In the genomic region with DNA sequence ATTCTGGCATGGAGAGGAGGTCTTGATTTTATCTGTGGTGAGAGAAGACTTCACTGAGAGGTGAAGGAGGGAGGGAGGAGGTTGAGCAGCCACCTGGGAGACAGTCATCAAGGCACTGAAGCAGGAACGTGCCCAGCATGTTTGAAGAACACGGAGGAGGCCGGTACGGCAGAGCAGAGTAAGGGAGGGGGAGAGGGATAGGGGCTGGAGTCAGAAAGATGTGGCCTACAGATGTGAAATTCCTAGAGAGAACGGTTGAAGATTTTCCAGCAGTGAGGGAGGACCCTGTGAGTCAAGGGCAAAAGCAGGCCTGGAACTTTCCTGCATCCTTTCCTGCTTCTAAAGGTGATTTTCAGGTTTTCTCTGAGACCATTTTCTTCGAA, we compare ENCODE assay signal across 23 cellular contexts. TPM values are rescaled to one million over a fixed set of nuclear protein-coding genes. Genes with fewer than 3 reads are reported as not detected.
A peak's percentile ranks its signal among the peaks of the same experiment; 100 is the strongest.
DNase-seq lines count a peak whose midpoint lies in the region; ATAC-seq lines count a peak whose summit lies in the region.
"Had no signal": no experiment of that assay in that cellular context is flagged by ENCODE, and none has a peak within 500 bp of the region (broad histone marks: within the 10 kb centered on the region; RNA-seq: fewer than 3 reads in every experiment).

No MANE protein-coding gene starts in this region.

- peaks cover 16% of the 10 kb centered on the region for H3K4me1 Mint-ChIP-seq in activated T-helper 17 cell treated with anti-CD3 and anti-CD28 coated beads, Interleukin-2, amount 50 U/mL, for 72 hours
- peaks cover 0 to 17% of the 10 kb centered on the region in 2 donors for H3K4me1 Mint-ChIP-seq in natural killer cell treated with Interleukin-12 subunit alpha and Interleukin-12 subunit beta and Interleukin-15 and Interleukin-18, amount 100 ng/mL, for 72 hours (ENCODE audit: low read depth in 2 of 2)
- H3K4me1 Mint-ChIP-seq in activated naive CD4-positive, alpha-beta T cell treated with anti-CD3 and anti-CD28 coated beads, Interleukin-2, amount 10 ng/mL, durations not matched to agents 7 days and 5 days, result peaks cover 42% of the 10 kb centered on the region

- no peak for ATAC-seq in activated T-helper 17 cell treated with anti-CD3 and anti-CD28 coated beads, Interleukin-2, amount 50 U/mL, for 72 hours (replicated peaks)
- ATAC-seq in GM18511 (IDR thresholded peaks at IDR 0.05; ENCODE audit: unreplicated experiment), result no peak
- no peak for ATAC-seq in natural killer cell treated with Interleukin-12 subunit alpha and Interleukin-12 subunit beta and Interleukin-15 and Interleukin-18, amount 100 ng/mL, for 72 hours

- DNase-seq in mesendoderm, result peak; percentile 80
- DNase-seq in trophoblast cell, result peak; percentile 6 to 55
- DNase-seq in natural killer cell treated with Interleukin-12 subunit alpha and Interleukin-12 subunit beta and Interleukin-15 and Interleukin-18, amount 100 ng/mL, for 72 hours (ENCODE audit: low spot score), result no peak
- DNase-seq in activated naive CD4-positive, alpha-beta T cell treated with anti-CD3 and anti-CD28 coated beads, Interleukin-2, amount 10 ng/mL, durations not matched to agents 7 days and 5 days, result no peak
- DNase-seq: 8988T; ACHN; AML-193; BE2C; CD4-positive, alpha-beta T cell; CD8-positive, alpha-beta memory T cell; DMS 273 treated with DMSO at 0.1 percent for 48 hours; DMS79; EL; GM23248; H9 had no signal

- H2BK120ac ChIP-seq in mesendoderm (ENCODE audit: low read depth, low read length), result peak overlapping the region; percentile 92
- H2BK120ac ChIP-seq in trophoblast cell (ENCODE audit: insufficient read depth, low read length, poor library complexity), result no peak overlapping the region

- no peak overlapping the region for H3K14ac ChIP-seq in trophoblast cell (ENCODE audit: low read length)

- H3K4me2 ChIP-seq in mesendoderm (ENCODE audit: low read length), result peak overlapping the region; percentile 3
- H3K4me2 ChIP-seq in trophoblast cell (ENCODE audit: low read length), result no peak overlapping the region
- H3K4me2 ChIP-seq: A549; BLaER1 treated with 17β-estradiol and CSF1 and Interleukin-3, amounts not matched to agents 10 nM and 100 nM had no signal

- peaks cover 2% of the 10 kb centered on the region for H3K79me2 ChIP-seq in mesendoderm (ENCODE audit: control insufficient read depth, insufficient read depth, low read length)
- H3K79me2 ChIP-seq in trophoblast cell (ENCODE audit: control insufficient read depth, insufficient read depth, low read length, poor library complexity), result no peaks in the 10 kb centered on the region

- H3K9me3 ChIP-seq in HUES6 (ENCODE audit: control insufficient read depth, insufficient read depth, low read depth, low read length) (no peaks in the 10 kb centered on the region), trophoblast cell (ENCODE audit: insufficient read depth, low read depth, low read length) (no peaks in the 10 kb centered on the region)
- H3K9me3 ChIP-seq: A549; BE2C; BLaER1 treated with 17β-estradiol and CSF1 and Interleukin-3, amounts not matched to agents 10 nM and 100 nM had no signal

- peaks cover 57% of the 10 kb centered on the region for H3K4me1 ChIP-seq in HUES6 (ENCODE audit: control insufficient read depth, insufficient read depth, low read length)
- H3K4me1 ChIP-seq in mesendoderm (ENCODE audit: control insufficient read depth, low read depth, low read length), result peaks cover 13% of the 10 kb centered on the region
- H3K4me1 ChIP-seq in trophoblast cell (ENCODE audit: control insufficient read depth in 1 of 2, insufficient read depth in 2 of 2, low read length in 2 of 2), result peaks cover 2 to 6% of the 10 kb centered on the region in 2 experiments
- H3K4me1 ChIP-seq: A549, BE2C had no signal

- peak overlapping the region; percentile 5 for H3K27ac Mint-ChIP-seq in activated T-helper 17 cell treated with anti-CD3 and anti-CD28 coated beads, Interleukin-2, amount 50 U/mL, for 72 hours
- no peak overlapping the region for H3K27ac Mint-ChIP-seq in natural killer cell treated with Interleukin-12 subunit alpha and Interleukin-12 subunit beta and Interleukin-15 and Interleukin-18, amount 100 ng/mL, for 72 hours
- H3K27ac Mint-ChIP-seq in activated naive CD4-positive, alpha-beta T cell treated with anti-CD3 and anti-CD28 coated beads, Interleukin-2, amount 10 ng/mL, durations not matched to agents 7 days and 5 days, result no peak overlapping the region
- H3K27ac Mint-ChIP-seq: CD14-positive monocyte; CD4-positive, alpha-beta T cell had no signal

- H4K91ac ChIP-seq in trophoblast cell (ENCODE audit: low read depth, low read length), result no peak overlapping the region

- H3K4me3 ChIP-seq in HUES6 (ENCODE audit: low read depth, low read length) (no peak overlapping the region), mesendoderm (ENCODE audit: low read length) (no peak overlapping the region), trophoblast cell (ENCODE audit: low read depth, low read length) (no peak overlapping the region)
- H3K4me3 ChIP-seq: A549; BLaER1 treated with 17β-estradiol and CSF1 and Interleukin-3, amounts not matched to agents 10 nM and 100 nM; GM12878; GM23248 had no signal

- H4K12ac ChIP-seq in trophoblast cell (ENCODE audit: low read depth, low read length), result no peak overlapping the region

- H3K36me3 Mint-ChIP-seq in activated T-helper 17 cell treated with anti-CD3 and anti-CD28 coated beads, Interleukin-2, amount 50 U/mL, for 72 hours (ENCODE audit: low read depth), result no peaks in the 10 kb centered on the region
- no peaks in the 10 kb centered on the region for H3K36me3 Mint-ChIP-seq in natural killer cell treated with Interleukin-12 subunit alpha and Interleukin-12 subunit beta and Interleukin-15 and Interleukin-18, amount 100 ng/mL, for 72 hours
- H3K36me3 Mint-ChIP-seq in activated naive CD4-positive, alpha-beta T cell treated with anti-CD3 and anti-CD28 coated beads, Interleukin-2, amount 10 ng/mL, durations not matched to agents 7 days and 5 days, result no peaks in the 10 kb centered on the region
- H3K36me3 Mint-ChIP-seq: CD14-positive monocyte; CD8-positive, alpha-beta memory T cell had no signal

- CTCF ChIA-PET in activated naive CD4-positive, alpha-beta T cell treated with anti-CD3 and anti-CD28 coated beads, Interleukin-2, amount 10 ng/mL, durations not matched to agents 7 days and 5 days (lab: Charles Lee), result interaction anchor here (0.7 to 4.3 kb wide), 6 partner anchors 9 to 299 kb away, joined by 3 to 53 read pairs (median 8); no protein-coding TSS in a partner anchor

- no peak overlapping the region for H3K4me3 Mint-ChIP-seq in activated T-helper 17 cell treated with anti-CD3 and anti-CD28 coated beads, Interleukin-2, amount 50 U/mL, for 72 hours
- no peak overlapping the region for H3K4me3 Mint-ChIP-seq in natural killer cell treated with Interleukin-12 subunit alpha and Interleukin-12 subunit beta and Interleukin-15 and Interleukin-18, amount 100 ng/mL, for 72 hours
- no peak overlapping the region for H3K4me3 Mint-ChIP-seq in activated naive CD4-positive, alpha-beta T cell treated with anti-CD3 and anti-CD28 coated beads, Interleukin-2, amount 10 ng/mL, durations not matched to agents 7 days and 5 days
- H3K4me3 Mint-ChIP-seq: CD14-positive monocyte; CD4-positive, alpha-beta T cell; CD8-positive, alpha-beta memory T cell; H9 had no signal

- H3K36me3 ChIP-seq in HUES6 (ENCODE audit: control insufficient read depth, insufficient read depth, low read length), result no peaks in the 10 kb centered on the region
- H3K36me3 ChIP-seq in mesendoderm (ENCODE audit: control insufficient read depth, insufficient read depth, low read length), result no peaks in the 10 kb centered on the region
- H3K36me3 ChIP-seq in trophoblast cell (ENCODE audit: control insufficient read depth in 1 of 2, insufficient read depth in 2 of 2, low read length in 2 of 2), result no peaks in the 10 kb centered on the region
- H3K36me3 ChIP-seq: BE2C; BLaER1 treated with 17β-estradiol and CSF1 and Interleukin-3, amounts not matched to agents 10 nM and 100 nM had no signal

- H2BK12ac ChIP-seq in trophoblast cell (ENCODE audit: low read length), result no peak overlapping the region

- H3K27me3 ChIP-seq in HUES6 (ENCODE audit: control insufficient read depth, insufficient read depth, low read length) (no peaks in the 10 kb centered on the region), mesendoderm (ENCODE audit: insufficient read depth, low read length, poor library complexity) (no peaks in the 10 kb centered on the region), trophoblast cell (ENCODE audit: insufficient read depth, low read length) (no peaks in the 10 kb centered on the region)
- H3K27me3 ChIP-seq: BE2C; BLaER1 treated with 17β-estradiol and CSF1 and Interleukin-3, amounts not matched to agents 10 nM and 100 nM had no signal

- peaks cover 5% of the 10 kb centered on the region for H3K27me3 Mint-ChIP-seq in activated T-helper 17 cell treated with anti-CD3 and anti-CD28 coated beads, Interleukin-2, amount 50 U/mL, for 72 hours
- peaks cover 0 to 19% of the 10 kb centered on the region in 2 donors for H3K27me3 Mint-ChIP-seq in natural killer cell treated with Interleukin-12 subunit alpha and Interleukin-12 subunit beta and Interleukin-15 and Interleukin-18, amount 100 ng/mL, for 72 hours
- peaks cover 18% of the 10 kb centered on the region for H3K27me3 Mint-ChIP-seq in activated naive CD4-positive, alpha-beta T cell treated with anti-CD3 and anti-CD28 coated beads, Interleukin-2, amount 10 ng/mL, durations not matched to agents 7 days and 5 days

- H3K18ac ChIP-seq in mesendoderm (ENCODE audit: low read length), result peak overlapping the region; percentile 61
- H3K18ac ChIP-seq in trophoblast cell (ENCODE audit: low read length), result no peak overlapping the region

- H2BK5ac ChIP-seq in mesendoderm (ENCODE audit: low read length), result peak overlapping the region; percentile 77
- H2BK5ac ChIP-seq in trophoblast cell (ENCODE audit: low read depth, low read length, poor library complexity), result no peak overlapping the region

- no peak overlapping the region for H2BK15ac ChIP-seq in mesendoderm (replicated peaks; ENCODE audit: low read depth)

- H4K8ac ChIP-seq in mesendoderm (ENCODE audit: low read depth, low read length) (no peak overlapping the region), trophoblast cell (ENCODE audit: low read depth, low read length) (no peak overlapping the region)

- H3K79me1 ChIP-seq in mesendoderm (ENCODE audit: low read length) (no peaks in the 10 kb centered on the region), trophoblast cell (ENCODE audit: low read length) (no peaks in the 10 kb centered on the region)

- no peak overlapping the region for H3K23ac ChIP-seq in mesendoderm (ENCODE audit: low read length)
- no peak overlapping the region for H3K23ac ChIP-seq in trophoblast cell (ENCODE audit: low read length)

- no CpG with 5 or more reads among the region's 6 CpGs for WGBS in mesendoderm (ENCODE audit: extremely low coverage, insufficient coverage, low lambda C conversion rate)
- no CpG with 5 or more reads among the region's 6 CpGs for WGBS in trophoblast cell (ENCODE audit: extremely low coverage, insufficient coverage, insufficient read length)

- peak overlapping the region; percentile 33 for H2AFZ ChIP-seq in trophoblast cell (ENCODE audit: insufficient read depth, low read length, poor library complexity)
- H2AFZ ChIP-seq: GM23248 had no signal

- no peaks in the 10 kb centered on the region for H3K9me3 Mint-ChIP-seq in activated T-helper 17 cell treated with anti-CD3 and anti-CD28 coated beads, Interleukin-2, amount 50 U/mL, for 72 hours
- no peaks in the 10 kb centered on the region for H3K9me3 Mint-ChIP-seq in natural killer cell treated with Interleukin-12 subunit alpha and Interleukin-12 subunit beta and Interleukin-15 and Interleukin-18, amount 100 ng/mL, for 72 hours
- no peaks in the 10 kb centered on the region for H3K9me3 Mint-ChIP-seq in activated naive CD4-positive, alpha-beta T cell treated with anti-CD3 and anti-CD28 coated beads, Interleukin-2, amount 10 ng/mL, durations not matched to agents 7 days and 5 days
- H3K9me3 Mint-ChIP-seq: CD14-positive monocyte; CD4-positive, alpha-beta T cell; CD8-positive, alpha-beta memory T cell; H9 had no signal

- peak overlapping the region; percentile 43 for H4K5ac ChIP-seq in mesendoderm (ENCODE audit: low read length)

- peak overlapping the region; percentile 81 for H3K4ac ChIP-seq in mesendoderm (ENCODE audit: low read depth, low read length)
- H3K4ac ChIP-seq in trophoblast cell (ENCODE audit: low read depth, low read length), result no peak overlapping the region

- peak overlapping the region; percentile 82 for H3K56ac ChIP-seq in mesendoderm (ENCODE audit: low read length)

- H2AK5ac ChIP-seq in mesendoderm (ENCODE audit: low read length), result peak overlapping the region; percentile 15
- H2AK5ac ChIP-seq in trophoblast cell (ENCODE audit: low read length), result no peak overlapping the region

- H3K9ac ChIP-seq in HUES6 (ENCODE audit: low read length) (peak overlapping the region; percentile 10), mesendoderm (ENCODE audit: low read length) (peak overlapping the region; percentile 65), trophoblast cell (ENCODE audit: low read length) (no peak overlapping the region)
- H3K9ac ChIP-seq: GM23248 had no signal

- H3K27ac ChIP-seq in HUES6 (ENCODE audit: low read depth, low read length) (no peak overlapping the region), mesendoderm (ENCODE audit: low read depth, low read length) (peak overlapping the region; percentile 85), trophoblast cell (ENCODE audit: low read depth, low read length) (no peak overlapping the region)
- H3K27ac ChIP-seq: A549; BLaER1 treated with 17β-estradiol and CSF1 and Interleukin-3, amounts not matched to agents 10 nM and 100 nM; GM23248 had no signal

RNA-seq across cellular contexts. Expression of a gene that starts 21.7 kb away (rescaled TPM):
- not detected for total RNA-seq in activated T-helper 17 cell treated with anti-CD3 and anti-CD28 coated beads, Interleukin-2, amount 50 U/mL, for 72 hours
- not detected for polyA plus RNA-seq in mesendoderm (2013, experiment 1 of 2)
- polyA plus RNA-seq in mesendoderm (2013, experiment 2 of 2), result not detected
- polyA plus RNA-seq in trophoblast cell (2013), result not detected in 2 replicates
- total RNA-seq in natural killer cell treated with Interleukin-12 subunit alpha and Interleukin-12 subunit beta and Interleukin-15 and Interleukin-18, amount 100 ng/mL, for 72 hours, result not detected
- total RNA-seq: CD4-positive, alpha-beta T cell; CD8-positive, alpha-beta memory T cell; GM12878; GM23248; H4; H9 had no signal
- polyA plus RNA-seq: A549; CD14-positive monocyte; CD8-positive, alpha-beta memory T cell; GM12878; GM23248 had no signal

Comparison
In these comparisons a context has a peak if more than half of its experiments do, and no peak if none do; other contexts are left out.
1. DNase-seq: peak in mesendoderm (single experiment) and trophoblast cell (2 of 2); none in natural killer cell treated with Interleukin-12 subunit alpha and Interleukin-12 subunit beta and Interleukin-15 and Interleukin-18, amount 100 ng/mL, for 72 hours (single experiment) and activated naive CD4-positive, alpha-beta T cell treated with anti-CD3 and anti-CD28 coated beads, Interleukin-2, amount 10 ng/mL, durations not matched to agents 7 days and 5 days (single experiment).